Comparison of ENCODE assay signal across 20 cellular contexts in the genomic region with DNA sequence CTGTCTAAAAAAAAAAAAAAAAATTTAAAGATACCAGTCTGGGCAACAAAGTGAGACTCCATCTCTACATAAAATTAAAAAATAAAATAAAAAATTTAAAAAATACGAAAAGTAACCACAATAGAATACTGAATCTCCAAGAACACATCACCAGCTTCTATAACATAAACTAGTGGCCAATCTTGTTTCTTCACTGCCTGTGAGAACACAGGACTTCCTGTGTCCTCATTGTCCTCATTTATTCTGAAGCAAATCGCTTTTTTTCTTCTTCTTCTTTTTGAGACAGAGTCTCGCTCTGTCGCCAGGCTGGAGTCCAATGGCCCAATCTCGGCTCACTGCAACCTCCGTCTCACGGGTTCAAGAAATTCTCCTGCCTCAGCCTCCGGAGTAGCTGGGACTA. TPM values are rescaled to one million over a fixed set of nuclear protein-coding genes. Genes with fewer than 3 reads are reported as not detected.
DNase-seq lines count a peak whose midpoint lies in the region; ATAC-seq and TF ChIP-seq lines count a peak whose summit lies in the region.
"Had no signal": no experiment of that assay in that cellular context is flagged by ENCODE, and none has a peak within 500 bp of the region (broad histone marks: within the 10 kb centered on the region; RNA-seq: fewer than 3 reads in every experiment).

No MANE protein-coding gene starts in this region.

- intact Hi-C loops in activated CD4-positive, alpha-beta T cell treated with anti-CD3 and anti-CD28 coated beads for 36 hours (cut with DNase I, micrococcal nuclease) = no loop called here

- H3K9me3 Mint-ChIP-seq in activated CD4-positive, alpha-beta T cell treated with anti-CD3 and anti-CD28 coated beads for 36 hours (ENCODE audit: low read depth) = no peaks in the 10 kb centered on the region
- no peaks in the 10 kb centered on the region for H3K9me3 Mint-ChIP-seq in IgD-negative memory B cell
- H3K9me3 Mint-ChIP-seq in activated naive CD8-positive, alpha-beta T cell treated with anti-CD3 and anti-CD28 coated beads for 36 hours = no peaks in the 10 kb centered on the region
- no peaks in the 10 kb centered on the region for H3K9me3 Mint-ChIP-seq in nephron
- H3K9me3 Mint-ChIP-seq: activated T-cell treated with anti-CD3 and anti-CD28 coated beads, Interleukin-2, amount 50 U/mL, for 72 hours; stimulated activated naive CD8-positive, alpha-beta T cell treated with anti-CD3 and anti-CD28 coated beads, Interleukin-15, Interleukin-2, amounts not matched to agents 100 ng/mL and 50 ng/mL, for 24 hours; T-helper 2 cell treated with Interferon-gamma antibody and Interleukin-4, amounts not matched to agents 5 μg/mL and 100 μg/mL, for 36 hours had no signal

- H3K4me1 Mint-ChIP-seq in activated CD4-positive, alpha-beta T cell treated with anti-CD3 and anti-CD28 coated beads for 36 hours = peaks cover 2% of the 10 kb centered on the region
- peaks cover 0 to 2% (median 0%) of the 10 kb centered on the region in 3 donors for H3K4me1 Mint-ChIP-seq in IgD-negative memory B cell
- H3K4me1 Mint-ChIP-seq in activated naive CD8-positive, alpha-beta T cell treated with anti-CD3 and anti-CD28 coated beads for 36 hours = peaks cover 1% of the 10 kb centered on the region
- no peaks in the 10 kb centered on the region for H3K4me1 Mint-ChIP-seq in nephron

- no peaks in the 10 kb centered on the region for H3K36me3 Mint-ChIP-seq in activated CD4-positive, alpha-beta T cell treated with anti-CD3 and anti-CD28 coated beads for 36 hours (ENCODE audit: low read depth)
- H3K36me3 Mint-ChIP-seq in IgD-negative memory B cell (no peaks in the 10 kb centered on the region), nephron (ENCODE audit: low read depth) (no peaks in the 10 kb centered on the region)
- no peaks in the 10 kb centered on the region for H3K36me3 Mint-ChIP-seq in activated naive CD8-positive, alpha-beta T cell treated with anti-CD3 and anti-CD28 coated beads for 36 hours

- ATAC-seq in activated CD4-positive, alpha-beta T cell treated with anti-CD3 and anti-CD28 coated beads for 36 hours = no peak
- ATAC-seq in GM21360 (IDR thresholded peaks at IDR 0.05; ENCODE audit: unreplicated experiment) = no peak

- CTCF ChIA-PET in activated CD4-positive, alpha-beta T cell treated with anti-CD3 and anti-CD28 coated beads for 36 hours (lab: Charles Lee) = interaction anchor here (2.5 kb wide), 1 partner anchor 17 kb away, joined by 12 read pairs; no protein-coding TSS in a partner anchor

- no peak overlapping the region for H3K27ac Mint-ChIP-seq in activated CD4-positive, alpha-beta T cell treated with anti-CD3 and anti-CD28 coated beads for 36 hours
- H3K27ac Mint-ChIP-seq in IgD-negative memory B cell = no peak overlapping the region
- H3K27ac Mint-ChIP-seq in activated naive CD8-positive, alpha-beta T cell treated with anti-CD3 and anti-CD28 coated beads for 36 hours = no peak overlapping the region
- H3K27ac Mint-ChIP-seq in nephron = no peak overlapping the region
- H3K27ac Mint-ChIP-seq: activated T-cell treated with anti-CD3 and anti-CD28 coated beads, Interleukin-2, amount 50 U/mL, for 72 hours; stimulated activated naive CD8-positive, alpha-beta T cell treated with anti-CD3 and anti-CD28 coated beads, Interleukin-15, Interleukin-2, amounts not matched to agents 100 ng/mL and 50 ng/mL, for 24 hours; T-helper 2 cell treated with Interferon-gamma antibody and Interleukin-4, amounts not matched to agents 5 μg/mL and 100 μg/mL, for 36 hours had no signal

- no peak for DNase-seq in activated CD4-positive, alpha-beta T cell treated with anti-CD3 and anti-CD28 coated beads for 36 hours
- DNase-seq in activated CD4-positive, alpha-beta T cell treated with anti-CD3 and anti-CD28 coated beads for 1 hour = no peak
- no peak for DNase-seq in activated naive CD8-positive, alpha-beta T cell treated with anti-CD3 and anti-CD28 coated beads for 36 hours
- DNase-seq in DMS 273 treated with DMSO at 0.1 percent for 48 hours (lab: John Stamatoyannopoulos, UW) (no peak), GM20000 (ENCODE audit: low spot score) (no peak)
- DNase-seq: 8988T; activated CD4-positive, alpha-beta T cell treated with anti-CD3 and anti-CD28 coated beads for 48 hours; activated T-cell treated with anti-CD3 and anti-CD28 coated beads, Interleukin-2, amount 50 U/mL, for 72 hours; IMR-90; left lung; NCI-H1417 treated with DMSO at 0.1 percent for 48 hours; NCI-H2081; NCI-H774; OCI-M1; SK-N-SH had no signal

- no peak for TF ChIP-seq CTCF in nephron (IDR thresholded peaks at IDR 0.05; ENCODE audit: unreplicated experiment in 3 of 3)
- TF ChIP-seq CTCF in GM20000 (IDR thresholded peaks at IDR 0.05; ENCODE audit: extremely low read depth, missing control alignments) = no peak

- H3K27me3 Mint-ChIP-seq in activated CD4-positive, alpha-beta T cell treated with anti-CD3 and anti-CD28 coated beads for 36 hours = no peaks in the 10 kb centered on the region
- H3K27me3 Mint-ChIP-seq in IgD-negative memory B cell (peaks cover 11% of the 10 kb centered on the region), nephron (ENCODE audit: low read depth) (no peaks in the 10 kb centered on the region)
- peaks cover 4% of the 10 kb centered on the region for H3K27me3 Mint-ChIP-seq in activated naive CD8-positive, alpha-beta T cell treated with anti-CD3 and anti-CD28 coated beads for 36 hours
- H3K27me3 Mint-ChIP-seq: stimulated activated naive CD8-positive, alpha-beta T cell treated with anti-CD3 and anti-CD28 coated beads, Interleukin-15, Interleukin-2, amounts not matched to agents 100 ng/mL and 50 ng/mL, for 24 hours had no signal

- POLR2A ChIA-PET in activated CD4-positive, alpha-beta T cell treated with anti-CD3 and anti-CD28 coated beads for 36 hours (lab: Charles Lee) = no interaction called here

- H3K4me3 Mint-ChIP-seq in activated CD4-positive, alpha-beta T cell treated with anti-CD3 and anti-CD28 coated beads for 36 hours = peak overlapping the region; percentile 44
- H3K4me3 Mint-ChIP-seq in IgD-negative memory B cell = peak overlapping the region in 3 of 4 donors; percentile 44 to 77 (median 44)
- peak overlapping the region; percentile 14 for H3K4me3 Mint-ChIP-seq in activated naive CD8-positive, alpha-beta T cell treated with anti-CD3 and anti-CD28 coated beads for 36 hours
- peak overlapping the region in 2 of 3 experiments; percentile 50 to 65 for H3K4me3 Mint-ChIP-seq in nephron
- H3K4me3 Mint-ChIP-seq: stimulated activated naive CD8-positive, alpha-beta T cell treated with anti-CD3 and anti-CD28 coated beads, Interleukin-15, Interleukin-2, amounts not matched to agents 100 ng/mL and 50 ng/mL, for 24 hours; T-helper 2 cell treated with Interferon-gamma antibody and Interleukin-4, amounts not matched to agents 5 μg/mL and 100 μg/mL, for 36 hours had no signal

RNA-seq across cellular contexts. Expression of a gene that starts 28.6 kb away (rescaled TPM):
- total RNA-seq in activated CD4-positive, alpha-beta T cell treated with anti-CD3 and anti-CD28 coated beads for 36 hours = 100 to 1,000 TPM; 297 to 534 TPM
- polyA plus RNA-seq in IgD-negative memory B cell = 162 TPM
- 100 to 1,000 TPM; 260 to 278 TPM for total RNA-seq in activated naive CD8-positive, alpha-beta T cell treated with anti-CD3 and anti-CD28 coated beads for 36 hours

RNA-seq across cellular contexts. Expression of a gene that starts 46.7 kb away (rescaled TPM):
- total RNA-seq in activated CD4-positive, alpha-beta T cell treated with anti-CD3 and anti-CD28 coated beads for 36 hours = 100 to 1,000 TPM; 138 to 153 TPM
- 172 TPM for polyA plus RNA-seq in IgD-negative memory B cell
- total RNA-seq in activated naive CD8-positive, alpha-beta T cell treated with anti-CD3 and anti-CD28 coated beads for 36 hours = 100 to 1,000 TPM; 148 to 149 TPM
